In the genomic region with DNA sequence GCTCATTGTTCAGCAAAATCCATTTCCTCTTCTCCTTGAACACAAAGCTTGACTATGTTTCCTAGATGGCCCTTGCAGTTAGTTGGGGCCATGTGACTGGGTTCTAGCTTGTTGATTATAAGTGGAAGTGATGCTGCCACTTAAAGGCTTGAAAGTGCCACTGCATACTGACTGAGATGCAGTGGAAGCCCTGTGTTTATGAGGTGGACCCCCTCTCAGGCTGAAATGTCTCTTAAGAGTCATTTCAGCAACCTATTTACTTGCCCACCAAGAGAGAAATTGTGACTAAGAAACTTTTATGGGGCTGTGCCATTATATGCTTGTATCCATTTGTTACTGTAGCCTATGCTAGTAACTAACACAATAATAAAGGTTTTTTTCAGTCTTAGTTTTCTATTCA, we compare ENCODE assay signal across 9 cellular contexts. TPM values are rescaled to one million over a fixed set of nuclear protein-coding genes. Genes with fewer than 3 reads are reported as not detected.
A peak's percentile ranks its signal among the peaks of the same experiment; 100 is the strongest.
DNase-seq lines count a peak whose midpoint lies in the region; ATAC-seq and TF ChIP-seq lines count a peak whose summit lies in the region.
"Had no signal": no experiment of that assay in that cellular context is flagged by ENCODE, and none has a peak within 500 bp of the region (broad histone marks: within the 10 kb centered on the region; RNA-seq: fewer than 3 reads in every experiment).

No MANE protein-coding gene starts in this region.

- no peaks in the 10 kb centered on the region for H3K9me3 Mint-ChIP-seq in CD8-positive, alpha-beta T cell

- no peak overlapping the region for H3K9ac ChIP-seq in GM23248

- H3K27ac ChIP-seq in CD8-positive, alpha-beta T cell (ENCODE audit: low read depth, low read length), result no peak overlapping the region
- H3K27ac ChIP-seq in GM23248, result no peak overlapping the region
- no peak overlapping the region for H3K27ac ChIP-seq in cardiac muscle cell
- H3K27ac ChIP-seq: epithelial cell of prostate had no signal

- H3K27me3 Mint-ChIP-seq in CD8-positive, alpha-beta T cell (ENCODE audit: low read depth), result peaks cover 4% of the 10 kb centered on the region
- H3K27me3 Mint-ChIP-seq in T-helper 17 cell, result no peaks in the 10 kb centered on the region

- TF ChIP-seq CTCF in CD8-positive, alpha-beta T cell (IDR thresholded peaks at IDR 0.05), result peak; percentile 63
- peak; percentile 41 for TF ChIP-seq CTCF in cardiac muscle cell (IDR thresholded peaks at IDR 0.05; ENCODE audit: low read depth, low read length)

- POLR2A ChIA-PET in CD8-positive, alpha-beta T cell (lab: Charles Lee), result interaction anchor here (0.6 to 1.2 kb wide), 4 partner anchors 9 to 308 kb away, joined by 3 to 6 read pairs (median 3); no protein-coding TSS in a partner anchor

- no peak overlapping the region for H2AFZ ChIP-seq in GM23248

- CTCF ChIA-PET in CD8-positive, alpha-beta T cell (lab: Charles Lee), result interaction anchor here (0.6 to 3.5 kb wide), 22 partner anchors 10 to 269 kb away, joined by 3 to 42 read pairs (median 4); no protein-coding TSS in a partner anchor

- peak; percentile 89 for ATAC-seq in CD8-positive, alpha-beta T cell
- ATAC-seq in T-helper 17 cell (peak; percentile 77), GM18867 (IDR thresholded peaks at IDR 0.05; ENCODE audit: unreplicated experiment) (no peak)
- peak; percentile 86 for ATAC-seq in stimulated activated naive CD8-positive, alpha-beta T cell treated with anti-CD3 and anti-CD28 coated beads, Interleukin-15, Interleukin-2, amounts not matched to agents 100 U/mL and 50 U/mL, for 24 hours

- H3F3A ChIP-seq in GM23248 (ENCODE audit: insufficient read depth), result no peaks in the 10 kb centered on the region

- no peaks in the 10 kb centered on the region for H3K36me3 Mint-ChIP-seq in CD8-positive, alpha-beta T cell
- no peaks in the 10 kb centered on the region for H3K36me3 Mint-ChIP-seq in T-helper 17 cell (ENCODE audit: low read depth)

- H3K4me3 ChIP-seq in CD8-positive, alpha-beta T cell (ENCODE audit: low read depth, low read length), result no peak overlapping the region
- no peak overlapping the region for H3K4me3 ChIP-seq in GM23248
- no peak overlapping the region for H3K4me3 ChIP-seq in cardiac muscle cell

- peak in 3 of 7 experiments; percentile 21 to 31 (median 24) for DNase-seq in CD8-positive, alpha-beta T cell
- peak; percentile 19 for DNase-seq in GM23248
- DNase-seq in T-helper 17 cell, result no peak
- peak in 1 of 2 donors; percentile 50 for DNase-seq in cardiac muscle cell (ENCODE audit: low read depth in 1 of 2, low spot score in 1 of 2)
- DNase-seq in stimulated activated naive CD8-positive, alpha-beta T cell treated with anti-CD3 and anti-CD28 coated beads, Interleukin-15, Interleukin-2, amounts not matched to agents 100 U/mL and 50 U/mL, for 24 hours, result no peak
- no peak for DNase-seq in NCI-H2196 (lab: John Stamatoyannopoulos, UW; ENCODE audit: unreplicated experiment)
- no peak for DNase-seq in NCI-H446 treated with DMSO at 0.1 percent for 48 hours (lab: John Stamatoyannopoulos, UW)

- in situ Hi-C loops in GM23248 (cut with MboI), result no loop called here

- H3K4me2 ChIP-seq in GM23248 (ENCODE audit: unreplicated experiment), result no peak overlapping the region

- H3K4me1 Mint-ChIP-seq in CD8-positive, alpha-beta T cell (ENCODE audit: low read depth), result peaks cover 12% of the 10 kb centered on the region
- peaks cover 10% of the 10 kb centered on the region for H3K4me1 Mint-ChIP-seq in T-helper 17 cell

- no peak overlapping the region for H3K27ac Mint-ChIP-seq in CD8-positive, alpha-beta T cell
- no peak overlapping the region for H3K27ac Mint-ChIP-seq in T-helper 17 cell

- intact Hi-C loops in CD8-positive, alpha-beta T cell (cut with DNase I, micrococcal nuclease), result loop anchor here (1.0 to 10.0 kb wide), 4 partner anchors 46 to 99 kb away; no protein-coding TSS in a partner anchor

- H3K9me2 ChIP-seq in GM23248 (ENCODE audit: insufficient read depth), result no peaks in the 10 kb centered on the region

- H3K9me3 ChIP-seq in CD8-positive, alpha-beta T cell (ENCODE audit: low read length), result no peaks in the 10 kb centered on the region
- H3K9me3 ChIP-seq in GM23248 (ENCODE audit: low read depth) (no peaks in the 10 kb centered on the region), T-helper 17 cell (ENCODE audit: control insufficient read depth, low read length, poor library complexity, severe bottlenecking) (no peaks in the 10 kb centered on the region), cardiac muscle cell (ENCODE audit: low read depth) (no peaks in the 10 kb centered on the region)

- H3K36me3 ChIP-seq in CD8-positive, alpha-beta T cell (ENCODE audit: insufficient read depth, low read length), result no peaks in the 10 kb centered on the region
- no peaks in the 10 kb centered on the region for H3K36me3 ChIP-seq in GM23248 (ENCODE audit: low read depth)
- H3K36me3 ChIP-seq in cardiac muscle cell, result no peaks in the 10 kb centered on the region

- H4K20me1 ChIP-seq in GM23248 (ENCODE audit: insufficient read depth), result no peaks in the 10 kb centered on the region

- H3K27me3 ChIP-seq in CD8-positive, alpha-beta T cell (ENCODE audit: insufficient read depth, low read length), result no peaks in the 10 kb centered on the region
- peaks cover 9% of the 10 kb centered on the region; the same call in 1 of the 2 replicates for H3K27me3 ChIP-seq in GM23248 (replicated peaks; ENCODE audit: insufficient read depth)
- H3K27me3 ChIP-seq in cardiac muscle cell, result no peaks in the 10 kb centered on the region

- H3K79me2 ChIP-seq in GM23248 (ENCODE audit: insufficient read depth), result no peaks in the 10 kb centered on the region

- H3K4me3 Mint-ChIP-seq in CD8-positive, alpha-beta T cell, result no peak overlapping the region
- no peak overlapping the region for H3K4me3 Mint-ChIP-seq in T-helper 17 cell

- H3K4me1 ChIP-seq in CD8-positive, alpha-beta T cell (ENCODE audit: insufficient read depth, low read length), result peaks cover 6% of the 10 kb centered on the region
- no peaks in the 10 kb centered on the region for H3K4me1 ChIP-seq in GM23248 (ENCODE audit: insufficient read depth)
- no peaks in the 10 kb centered on the region for H3K4me1 ChIP-seq in cardiac muscle cell (ENCODE audit: low read depth)

RNA-seq across cellular contexts. Expression of a gene that starts 8.4 kb away (rescaled TPM):
- total RNA-seq in CD8-positive, alpha-beta T cell, result 10 to 100 TPM; 47.6 to 51.9 TPM
- 40.1 and 40.3 TPM in 2 replicates for total RNA-seq in GM23248 (2014; rRNA removed; shearing (Covaris generic))
- polyA plus RNA-seq in GM23248 (2016; fragmentation: Nextera tagmentation; extraction: Ambion mirVana) (69.7 and 70.0 TPM in 2 replicates), cardiac muscle cell (278 and 318 TPM in 2 replicates)
- total RNA-seq in T-helper 17 cell (10 to 100 TPM; 78.7 to 83.3 TPM), cardiac muscle cell (140 and 144 TPM in 2 replicates)
